Comparison of ENCODE assay signal across 14 cellular contexts in genomic region chr1:116824631-116825399, GRCh38.
DNase-seq lines count a peak whose midpoint lies in the region; ATAC-seq and TF ChIP-seq lines count a peak whose summit lies in the region.
"Had no signal": no experiment of that assay in that cellular context is flagged by ENCODE, and none has a peak within 500 bp of the region (broad histone marks: within the 10 kb centered on the region; RNA-seq: fewer than 3 reads in every experiment).

No MANE protein-coding gene starts in this region.

- H3K36me3 ChIP-seq in GM23248 (ENCODE audit: low read depth) = no peaks in the 10 kb centered on the region
- H3K36me3 ChIP-seq: esophagus squamous epithelium had no signal

- H3K4me1 ChIP-seq in GM23248 (ENCODE audit: insufficient read depth) = peaks cover 5% of the 10 kb centered on the region

- no peaks in the 10 kb centered on the region; the same call in 1 of the 2 replicates for H3K27me3 ChIP-seq in GM23248 (replicated peaks; ENCODE audit: insufficient read depth)
- H3K27me3 ChIP-seq: esophagus squamous epithelium had no signal

- 40 to 43% methylated on average over 6 of the region's 6 CpGs for WGBS in GM23248 (ENCODE audit: low coverage in 1 of 2, low lambda C conversion rate in 2 of 2, missing lambda C conversion rate in 2 of 2), 2 experiments

- peaks cover 1% of the 10 kb centered on the region for H3K27me3 Mint-ChIP-seq in activated naive CD8-positive, alpha-beta T cell
- no peaks in the 10 kb centered on the region for H3K27me3 Mint-ChIP-seq in nephron (ENCODE audit: low read depth)

- H3K27ac ChIP-seq in GM23248 = no peak overlapping the region
- H3K27ac ChIP-seq: esophagus squamous epithelium had no signal

- H3K4me1 Mint-ChIP-seq in activated naive CD8-positive, alpha-beta T cell (ENCODE audit: low read depth) = peaks cover 34% of the 10 kb centered on the region
- H3K4me1 Mint-ChIP-seq in nephron = peaks cover 54% of the 10 kb centered on the region

- no peak overlapping the region for H3K4me2 ChIP-seq in GM23248 (ENCODE audit: unreplicated experiment)

- no peaks in the 10 kb centered on the region for H3F3A ChIP-seq in GM23248 (ENCODE audit: insufficient read depth)

- in situ Hi-C loops in GM23248 (cut with MboI) = no loop called here

- H3K27ac Mint-ChIP-seq in activated naive CD8-positive, alpha-beta T cell = peak overlapping the region; percentile 54
- H3K27ac Mint-ChIP-seq in nephron = peak overlapping the region; percentile 75 to 90 (median 79)

- no peaks in the 10 kb centered on the region for H3K79me2 ChIP-seq in GM23248 (ENCODE audit: insufficient read depth)

- H4K20me1 ChIP-seq in GM23248 (ENCODE audit: insufficient read depth) = no peaks in the 10 kb centered on the region

- H3K9me2 ChIP-seq in GM23248 (ENCODE audit: insufficient read depth) = no peaks in the 10 kb centered on the region

- no peaks in the 10 kb centered on the region for H3K9me3 ChIP-seq in GM23248 (ENCODE audit: low read depth)
- H3K9me3 ChIP-seq: esophagus squamous epithelium had no signal

- peaks cover 7% of the 10 kb centered on the region for H3K36me3 Mint-ChIP-seq in activated naive CD8-positive, alpha-beta T cell
- no peaks in the 10 kb centered on the region for H3K36me3 Mint-ChIP-seq in nephron (ENCODE audit: low read depth)

- DNase-seq in GM23248 (peak; percentile 17), NCI-H2029 treated with DMSO at 0.1 percent for 48 hours (lab: John Stamatoyannopoulos, UW) (peak; percentile 53), UCSD-AML1 (lab: John Stamatoyannopoulos, UW; ENCODE audit: unreplicated experiment) (no peak), CD1c-positive myeloid dendritic cell (ENCODE audit: extremely low spot score) (no peak)
- DNase-seq: activated CD4-positive, CD25-positive, alpha-beta regulatory T cell; esophagus squamous epithelium; IMR-90; stimulated activated CD4-positive, alpha-beta T cell treated with anti-CD3 and anti-CD28 coated beads, Interleukin-2, amount 100 ng/mL, for 24 hours; trophoblast cell had no signal

- ATAC-seq in HG02884 (IDR thresholded peaks at IDR 0.05; ENCODE audit: unreplicated experiment) (no peak), GM18861 (IDR thresholded peaks at IDR 0.05; ENCODE audit: unreplicated experiment) (no peak)

- peak overlapping the region; percentile 68 for H2AFZ ChIP-seq in GM23248

- H3K9ac ChIP-seq in GM23248 = no peak overlapping the region

- H3K9me3 Mint-ChIP-seq in activated naive CD8-positive, alpha-beta T cell (ENCODE audit: low read depth) = peaks cover 4% of the 10 kb centered on the region
- no peaks in the 10 kb centered on the region for H3K9me3 Mint-ChIP-seq in nephron

- no peak overlapping the region for H3K4me3 Mint-ChIP-seq in activated naive CD8-positive, alpha-beta T cell
- peak overlapping the region; percentile 50 to 75 (median 52) for H3K4me3 Mint-ChIP-seq in nephron

- H3K4me3 ChIP-seq in GM23248 = no peak overlapping the region
- H3K4me3 ChIP-seq: esophagus squamous epithelium, lung had no signal

- TF ChIP-seq CTCF in nephron (IDR thresholded peaks at IDR 0.05; ENCODE audit: unreplicated experiment in 3 of 3) = no peak

Comparison
In these comparisons a context has a peak if more than half of its experiments do, and no peak if none do; other contexts are left out.
1. DNase-seq: peak in GM23248 (single experiment) and NCI-H2029 treated with DMSO at 0.1 percent for 48 hours (single experiment); none in UCSD-AML1 (single experiment) and CD1c-positive myeloid dendritic cell (single experiment).